In genomic region chr11:4626207-4627105, GRCh38 we compare ENCODE assay signal across 9 cellular contexts. TPM values are rescaled to one million over a fixed set of nuclear protein-coding genes. Genes with fewer than 3 reads are reported as not detected.
DNase-seq lines count a peak whose midpoint lies in the region; ATAC-seq and TF ChIP-seq lines count a peak whose summit lies in the region.
"Had no signal": no experiment of that assay in that cellular context is flagged by ENCODE, and none has a peak within 500 bp of the region (broad histone marks: within the 10 kb centered on the region; RNA-seq: fewer than 3 reads in every experiment).

No MANE protein-coding gene starts in this region.

- H3K4me1 ChIP-seq in esophagus muscularis mucosa = no peaks in the 10 kb centered on the region
- H3K4me1 ChIP-seq in neutrophil (ENCODE audit: control insufficient read depth in 1 of 2, insufficient read depth in 1 of 2, low read depth in 1 of 2, low read length in 1 of 2) = no peaks in the 10 kb centered on the region
- H3K4me1 ChIP-seq: BLaER1 had no signal

- H3K4me3 ChIP-seq in esophagus muscularis mucosa = no peak overlapping the region
- no peak overlapping the region for H3K4me3 ChIP-seq in neutrophil (ENCODE audit: low read depth in 1 of 2, low read length in 1 of 2)
- H3K4me3 ChIP-seq: BLaER1 had no signal

- H3K9me3 ChIP-seq in esophagus muscularis mucosa (peaks cover 0 to 13% (median 10%) of the 10 kb centered on the region in 4 donors), neutrophil (peaks cover 8% of the 10 kb centered on the region)

- DNase-seq in NK-92 treated with Interleukin-12 subunit alpha and Interleukin-12 subunit beta, amount 100 ng/mL, for 24 hours (lab: John Stamatoyannopoulos, UW) = peak; percentile 49
- DNase-seq in NK-92 (lab: John Stamatoyannopoulos, UW; ENCODE audit: unreplicated experiment) = no peak
- DNase-seq in NCI-H226 = peak; percentile 30
- DNase-seq in esophagus muscularis mucosa (ENCODE audit: extremely low spot score) = peak; percentile 84

- TF ChIP-seq EP300 in esophagus muscularis mucosa (IDR thresholded peaks at IDR 0.05) = no peak

- intact Hi-C loops in esophagus muscularis mucosa (cut with DNase I) = no loop called here

- H3K27me3 ChIP-seq in esophagus muscularis mucosa (peaks cover 0 to 5% (median 0%) of the 10 kb centered on the region in 4 donors), neutrophil (peaks cover 28% of the 10 kb centered on the region)
- H3K27me3 ChIP-seq: BLaER1 had no signal

- ATAC-seq in HG03280 (IDR thresholded peaks at IDR 0.05; ENCODE audit: unreplicated experiment) (peak; percentile 70), GM21381 (IDR thresholded peaks at IDR 0.05; ENCODE audit: unreplicated experiment) (no peak)

- TF ChIP-seq POLR2A in esophagus muscularis mucosa (IDR thresholded peaks at IDR 0.05; ENCODE audit: low read depth) = no peak

- H3K27ac ChIP-seq in VCaP (peak overlapping the region; percentile 51; the same call in 1 of the 2 replicates), esophagus muscularis mucosa (replicated peaks in 1 of 4) (no peak overlapping the region), neutrophil (no peak overlapping the region)
- H3K27ac ChIP-seq: BLaER1 had no signal

- H3K36me3 ChIP-seq in esophagus muscularis mucosa (no peaks in the 10 kb centered on the region), neutrophil (no peaks in the 10 kb centered on the region)
- H3K36me3 ChIP-seq: BLaER1 had no signal

- 43% methylated on average over 15 of the region's 15 CpGs for WGBS in esophagus muscularis mucosa

- TF ChIP-seq CTCF in VCaP (conservative IDR thresholded peaks at IDR 0.05) (peak; percentile 75), esophagus muscularis mucosa (IDR thresholded peaks at IDR 0.05) (peak; percentile 50 to 63 (median 58)), neutrophil (IDR thresholded peaks at IDR 0.05) (peak; percentile 29)

RNA-seq across cellular contexts. Expression of gene OR51D1, which starts 10.8 kb away (rescaled TPM):
- not detected for total RNA-seq in esophagus muscularis mucosa

RNA-seq across cellular contexts. Expression of gene OR51E1, which starts 17.3 kb away (rescaled TPM):
- 1 to 10 TPM in 2 of 4 donors, under 1 TPM in 1, not detected in 1; 0.33 to 1.3 (median 1.2) TPM for total RNA-seq in esophagus muscularis mucosa

RNA-seq across cellular contexts. Expression of gene TRIM68, which starts 18.4 kb away (rescaled TPM):
- total RNA-seq in esophagus muscularis mucosa = 10 to 100 TPM in 2 of 4 donors, 1 to 10 TPM in 2; 8.8 to 16.8 (median 11.2) TPM

RNA-seq across cellular contexts. Expression of gene OR52I1, which starts 32.6 kb away (rescaled TPM):
- total RNA-seq in esophagus muscularis mucosa = not detected

RNA-seq across cellular contexts. Expression of gene OR52I2, which starts 44.9 kb away (rescaled TPM):
- total RNA-seq in esophagus muscularis mucosa = not detected
